In genomic region chr19:34260771-34261173, GRCh38 we compare ENCODE assay signal across 9 cellular contexts. TPM values are rescaled to one million over a fixed set of nuclear protein-coding genes. Genes with fewer than 3 reads are reported as not detected.
DNase-seq lines count a peak whose midpoint lies in the region; ATAC-seq and TF ChIP-seq lines count a peak whose summit lies in the region.
"Had no signal": no experiment of that assay in that cellular context is flagged by ENCODE, and none has a peak within 500 bp of the region (broad histone marks: within the 10 kb centered on the region; RNA-seq: fewer than 3 reads in every experiment).

No MANE protein-coding gene starts in this region.

- H3K4me2 ChIP-seq in H9 (ENCODE audit: insufficient read depth, insufficient read length, low read length), result no peak overlapping the region

- no peaks in the 10 kb centered on the region for H3K23me2 ChIP-seq in H9 (ENCODE audit: insufficient read length, low read depth, low read length, poor library complexity, severe bottlenecking)

- H3K27me3 Mint-ChIP-seq in H9 (ENCODE audit: low read depth), result no peaks in the 10 kb centered on the region
- H3K27me3 Mint-ChIP-seq in activated T-helper 17 cell treated with anti-CD3 and anti-CD28 coated beads, Interleukin-2, amount 50 U/mL, for 72 hours, result no peaks in the 10 kb centered on the region
- no peaks in the 10 kb centered on the region for H3K27me3 Mint-ChIP-seq in stimulated activated memory B cell treated with anti-CD40 and anti-IgM and Interleukin-4, amounts not matched to agents 10 μg/mL and 1 μg/mL and 100 μg/mL, for 72 hours

- peaks cover 9% of the 10 kb centered on the region; the same call in 1 of the 2 replicates for H3K4me1 ChIP-seq in H9 (ENCODE audit: insufficient read depth, low read length)

- H3K27ac ChIP-seq in H9 (ENCODE audit: insufficient read length, low read depth, low read length), result no peak overlapping the region

- no peak overlapping the region for H4K5ac ChIP-seq in H9 (ENCODE audit: insufficient read length, low read depth, low read length)

- TF ChIP-seq CTCF in H9 (conservative IDR thresholded peaks at IDR 0.05) (no peak), GM20000 (IDR thresholded peaks at IDR 0.05; ENCODE audit: extremely low read depth, missing control alignments) (no peak)

- no peak overlapping the region for H3K9ac ChIP-seq in H9 (ENCODE audit: extremely low read depth, insufficient read length, low read length)

- H2BK20ac ChIP-seq in H9 (ENCODE audit: low read depth, low read length, poor library complexity, severe bottlenecking), result no peak overlapping the region

- no peak overlapping the region for H2BK15ac ChIP-seq in H9 (ENCODE audit: low read depth, low read length)

- no CpG with 5 or more reads among the region's 6 CpGs for WGBS in H9 (ENCODE audit: extremely low coverage, insufficient read length, low lambda C conversion rate)

- peaks cover 4% of the 10 kb centered on the region; the same call in 1 of the 2 replicates for H3K79me2 ChIP-seq in H9 (ENCODE audit: insufficient read depth, low read length)

- H3K27ac Mint-ChIP-seq in H9, result peak overlapping the region in 2 of 3 experiments; percentile 14 to 78; a peak in 3 of 7 replicates
- peak overlapping the region; percentile 36 for H3K27ac Mint-ChIP-seq in activated T-helper 17 cell treated with anti-CD3 and anti-CD28 coated beads, Interleukin-2, amount 50 U/mL, for 72 hours
- peak overlapping the region; percentile 11 for H3K27ac Mint-ChIP-seq in stimulated activated memory B cell treated with anti-CD40 and anti-IgM and Interleukin-4, amounts not matched to agents 10 μg/mL and 1 μg/mL and 100 μg/mL, for 72 hours

- H2BK120ac ChIP-seq in H9 (ENCODE audit: low read depth, low read length, poor library complexity, severe bottlenecking), result no peak overlapping the region

- H3K18ac ChIP-seq in H9 (ENCODE audit: insufficient read length, low read depth, low read length), result no peak overlapping the region

- DNase-seq in H9, result peak; percentile 44
- peak; percentile 45 for DNase-seq in hepatic stellate cell (ENCODE audit: low spot score)
- no peak for DNase-seq in GM20000 (ENCODE audit: low spot score)
- DNase-seq in GDM1 (lab: John Stamatoyannopoulos, UW), result no peak
- DNase-seq: NCI-H1417, T-helper 2 cell had no signal

- H3K14ac ChIP-seq in H9 (ENCODE audit: insufficient read depth, low read length), result no peak overlapping the region

- H2AFZ ChIP-seq in H9 (ENCODE audit: low read length), result no peak overlapping the region

- H4K20me1 ChIP-seq in H9 (ENCODE audit: control insufficient read depth, insufficient read depth, insufficient read length), result no peaks in the 10 kb centered on the region

- no peak overlapping the region for H2BK12ac ChIP-seq in H9 (ENCODE audit: insufficient read length, low read depth, low read length)

- H3T11ph ChIP-seq in H9 (ENCODE audit: low read length), result no peak overlapping the region

- H2AK5ac ChIP-seq in H9 (ENCODE audit: insufficient read length, low read length), result no peak overlapping the region

- no peaks in the 10 kb centered on the region for H3K9me3 ChIP-seq in H9 (ENCODE audit: control insufficient read depth, low read depth, low read length)

- H4K91ac ChIP-seq in H9 (ENCODE audit: insufficient read length, low read depth, low read length), result no peak overlapping the region

- H2BK5ac ChIP-seq in H9 (ENCODE audit: insufficient read length, low read length), result no peak overlapping the region

- no peaks in the 10 kb centered on the region for H3K9me3 Mint-ChIP-seq in H9
- H3K9me3 Mint-ChIP-seq in activated T-helper 17 cell treated with anti-CD3 and anti-CD28 coated beads, Interleukin-2, amount 50 U/mL, for 72 hours, result no peaks in the 10 kb centered on the region
- H3K9me3 Mint-ChIP-seq in stimulated activated memory B cell treated with anti-CD40 and anti-IgM and Interleukin-4, amounts not matched to agents 10 μg/mL and 1 μg/mL and 100 μg/mL, for 72 hours, result no peaks in the 10 kb centered on the region

- no peak overlapping the region for H3K4me3 Mint-ChIP-seq in H9
- no peak overlapping the region for H3K4me3 Mint-ChIP-seq in activated T-helper 17 cell treated with anti-CD3 and anti-CD28 coated beads, Interleukin-2, amount 50 U/mL, for 72 hours
- no peak overlapping the region for H3K4me3 Mint-ChIP-seq in stimulated activated memory B cell treated with anti-CD40 and anti-IgM and Interleukin-4, amounts not matched to agents 10 μg/mL and 1 μg/mL and 100 μg/mL, for 72 hours

- peaks cover 2% of the 10 kb centered on the region for H3K79me1 ChIP-seq in H9 (ENCODE audit: insufficient read depth, low read depth, low read length, poor library complexity, severe bottlenecking)

- H3K4ac ChIP-seq in H9 (ENCODE audit: low read depth, low read length), result no peak overlapping the region

- H3K4me1 Mint-ChIP-seq in H9, result peaks cover 34 to 40% of the 10 kb centered on the region in 2 experiments
- peaks cover 29% of the 10 kb centered on the region for H3K4me1 Mint-ChIP-seq in activated T-helper 17 cell treated with anti-CD3 and anti-CD28 coated beads, Interleukin-2, amount 50 U/mL, for 72 hours
- peaks cover 57% of the 10 kb centered on the region for H3K4me1 Mint-ChIP-seq in stimulated activated memory B cell treated with anti-CD40 and anti-IgM and Interleukin-4, amounts not matched to agents 10 μg/mL and 1 μg/mL and 100 μg/mL, for 72 hours

- no peak overlapping the region for H4K8ac ChIP-seq in H9 (replicated peaks; ENCODE audit: insufficient read length, low read depth, low read length)

- no peak overlapping the region for H3K23ac ChIP-seq in H9 (ENCODE audit: insufficient read length, low read depth, low read length)

- H3K56ac ChIP-seq in H9 (ENCODE audit: insufficient read length, low read depth, low read length), result no peak overlapping the region

- TF ChIP-seq POLR2A in GM18505 (IDR thresholded peaks at IDR 0.05; ENCODE audit: borderline replicate concordance, extremely low read depth, insufficient read depth, insufficient read length), result no peak

- H3K27me3 ChIP-seq in H9 (ENCODE audit: insufficient read depth, low read length), result no peaks in the 10 kb centered on the region

- ATAC-seq in activated T-helper 17 cell treated with anti-CD3 and anti-CD28 coated beads, Interleukin-2, amount 50 U/mL, for 72 hours (replicated peaks), result no peak
- no peak for ATAC-seq in stimulated activated memory B cell treated with anti-CD40 and anti-IgM and Interleukin-4, amounts not matched to agents 10 μg/mL and 1 μg/mL and 100 μg/mL, for 72 hours
- ATAC-seq in GM18505 (IDR thresholded peaks at IDR 0.05; ENCODE audit: unreplicated experiment), result no peak

- H3K36me3 Mint-ChIP-seq in H9 (ENCODE audit: insufficient read depth in 1 of 3, low read depth in 3 of 3), result no peaks in the 10 kb centered on the region; a peak in 3 of 7 replicates
- peaks cover 5% of the 10 kb centered on the region for H3K36me3 Mint-ChIP-seq in activated T-helper 17 cell treated with anti-CD3 and anti-CD28 coated beads, Interleukin-2, amount 50 U/mL, for 72 hours (ENCODE audit: low read depth)
- peaks cover 10% of the 10 kb centered on the region for H3K36me3 Mint-ChIP-seq in stimulated activated memory B cell treated with anti-CD40 and anti-IgM and Interleukin-4, amounts not matched to agents 10 μg/mL and 1 μg/mL and 100 μg/mL, for 72 hours

RNA-seq across cellular contexts. Expression of gene GARRE1, which starts 6.4 kb away (rescaled TPM):
- 20.5 and 24.1 TPM in 2 replicates for total RNA-seq in H9 (2021)
- 10 to 100 TPM; 13.6 to 22.2 TPM for total RNA-seq in activated T-helper 17 cell treated with anti-CD3 and anti-CD28 coated beads, Interleukin-2, amount 50 U/mL, for 72 hours

Comparison
In these comparisons a context has a peak if more than half of its experiments do, and no peak if none do; other contexts are left out.
1. DNase-seq: peak in H9 (single experiment) and hepatic stellate cell (single experiment); none in GM20000 (single experiment) and GDM1 (single experiment).
2. Peak in every context shown above with its lines, with median percentiles within 50 percentile points of each other: H3K27ac Mint-ChIP-seq.